8 cellular contexts compared by ENCODE assay signal in the genomic region with DNA sequence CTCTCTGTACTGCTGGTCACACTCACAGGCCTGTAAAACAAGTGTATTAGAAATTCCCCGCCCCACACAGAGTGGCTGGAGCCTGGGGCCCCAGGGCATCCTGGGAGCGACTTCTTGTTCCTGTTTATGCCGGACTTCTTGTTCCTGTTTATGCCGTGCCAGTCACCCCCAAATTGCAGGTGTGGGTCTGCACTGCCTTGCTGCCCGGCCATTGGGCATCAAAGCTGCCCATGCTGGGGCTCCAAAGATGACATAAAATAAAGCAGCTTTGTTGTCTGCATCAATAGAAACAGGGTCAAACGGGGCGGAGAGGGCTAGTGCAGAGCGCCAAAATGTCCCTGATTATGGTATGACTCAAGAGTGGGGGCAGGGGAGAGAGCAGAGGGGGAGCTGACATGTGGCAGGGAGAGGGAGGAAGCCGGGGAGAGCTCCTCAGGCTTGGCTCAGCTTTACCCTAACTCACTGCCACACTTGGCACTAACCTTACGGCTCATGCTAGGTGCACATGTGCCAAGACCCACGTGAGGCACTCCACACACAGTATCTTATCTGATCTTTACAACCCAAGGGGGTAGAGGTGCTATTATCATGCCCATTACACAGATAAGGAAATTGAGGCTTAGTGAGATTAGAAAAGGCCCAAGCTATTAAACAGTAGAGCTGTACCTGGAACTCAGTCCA.
A peak's percentile ranks its signal among the peaks of the same experiment; 100 is the strongest.
DNase-seq lines count a peak whose midpoint lies in the region; ATAC-seq, FAIRE-seq and TF ChIP-seq lines count a peak whose summit lies in the region.

No MANE protein-coding gene starts in this region.

- no peaks in the 10 kb centered on the region for H3K9me3 ChIP-seq in transverse colon

- TF ChIP-seq EP300 in transverse colon (IDR thresholded peaks at IDR 0.05; ENCODE audit: low read depth) = no peak

- intact Hi-C loops in transverse colon (cut with DNase I; ENCODE audit: low total_unique reads) = no loop called here

- peak overlapping the region in 3 of 4 donors; percentile 23 to 30 (median 27) for H3K4me3 ChIP-seq in transverse colon

- no peaks in the 10 kb centered on the region for H3K27me3 ChIP-seq in transverse colon

- H3K36me3 Mint-ChIP-seq in activated naive CD8-positive, alpha-beta T cell = peaks cover 11% of the 10 kb centered on the region

- H3K36me3 ChIP-seq in transverse colon = no peaks in the 10 kb centered on the region

- TF ChIP-seq CTCF in 22Rv1 (IDR thresholded peaks at IDR 0.05) = no peak
- TF ChIP-seq CTCF in transverse colon (IDR thresholded peaks at IDR 0.05) = no peak

- peak; percentile 68 for ATAC-seq in GM18505 (IDR thresholded peaks at IDR 0.05; ENCODE audit: unreplicated experiment)
- peak; percentile 39 for ATAC-seq in HG02840 (IDR thresholded peaks at IDR 0.05; ENCODE audit: low FRiP score, unreplicated experiment)

- H3K27ac ChIP-seq in 22Rv1 (peak overlapping the region; percentile 30; the same call in 1 of the 2 replicates), transverse colon (peak overlapping the region; percentile 58 to 66 (median 62))

- in situ Hi-C loops in transverse colon (cut with MboI; ENCODE audit: low pct_ligation_motif_present in 1 of 4, low pct_unique_long_range_greater_than_20kb in 1 of 4, low sequenced_read_pairs in 3 of 4) = no loop called here

- no peaks in the 10 kb centered on the region for H3K9me3 Mint-ChIP-seq in activated naive CD8-positive, alpha-beta T cell (ENCODE audit: low read depth)

- peak; percentile 47 for TF ChIP-seq POLR2A in GM18505 (IDR thresholded peaks at IDR 0.05; ENCODE audit: borderline replicate concordance, extremely low read depth, insufficient read depth, insufficient read length)
- TF ChIP-seq POLR2A in transverse colon (IDR thresholded peaks at IDR 0.05) = no peak

- DNase-seq in NCI-H69 (lab: John Stamatoyannopoulos, UW) (peak; percentile 73), kidney tubule cell (ENCODE audit: low spot score) (peak; percentile 75), transverse colon (peak; percentile 65), HTR-8/SVneo (ENCODE audit: insufficient read length, low spot score) (no peak)

- no peak for FAIRE-seq in HTR-8/SVneo (lab: Jason Lieb, UNC)

- H3K27ac Mint-ChIP-seq in activated naive CD8-positive, alpha-beta T cell = peak overlapping the region; percentile 85

- no peaks in the 10 kb centered on the region for H3K27me3 Mint-ChIP-seq in activated naive CD8-positive, alpha-beta T cell

- WGBS in transverse colon (ENCODE audit: low coverage in 1 of 2), 2 donors = 35% methylated on average over 2 to 11 of the region's 11 CpGs

- peaks cover 96% of the 10 kb centered on the region for H3K4me1 Mint-ChIP-seq in activated naive CD8-positive, alpha-beta T cell (ENCODE audit: low read depth)

- H3K4me1 ChIP-seq in transverse colon = peaks cover 4 to 30% (median 10%) of the 10 kb centered on the region in 4 donors

- peak overlapping the region; percentile 58 for H3K4me3 Mint-ChIP-seq in activated naive CD8-positive, alpha-beta T cell
